8 cellular contexts compared by ENCODE assay signal in the genomic region with DNA sequence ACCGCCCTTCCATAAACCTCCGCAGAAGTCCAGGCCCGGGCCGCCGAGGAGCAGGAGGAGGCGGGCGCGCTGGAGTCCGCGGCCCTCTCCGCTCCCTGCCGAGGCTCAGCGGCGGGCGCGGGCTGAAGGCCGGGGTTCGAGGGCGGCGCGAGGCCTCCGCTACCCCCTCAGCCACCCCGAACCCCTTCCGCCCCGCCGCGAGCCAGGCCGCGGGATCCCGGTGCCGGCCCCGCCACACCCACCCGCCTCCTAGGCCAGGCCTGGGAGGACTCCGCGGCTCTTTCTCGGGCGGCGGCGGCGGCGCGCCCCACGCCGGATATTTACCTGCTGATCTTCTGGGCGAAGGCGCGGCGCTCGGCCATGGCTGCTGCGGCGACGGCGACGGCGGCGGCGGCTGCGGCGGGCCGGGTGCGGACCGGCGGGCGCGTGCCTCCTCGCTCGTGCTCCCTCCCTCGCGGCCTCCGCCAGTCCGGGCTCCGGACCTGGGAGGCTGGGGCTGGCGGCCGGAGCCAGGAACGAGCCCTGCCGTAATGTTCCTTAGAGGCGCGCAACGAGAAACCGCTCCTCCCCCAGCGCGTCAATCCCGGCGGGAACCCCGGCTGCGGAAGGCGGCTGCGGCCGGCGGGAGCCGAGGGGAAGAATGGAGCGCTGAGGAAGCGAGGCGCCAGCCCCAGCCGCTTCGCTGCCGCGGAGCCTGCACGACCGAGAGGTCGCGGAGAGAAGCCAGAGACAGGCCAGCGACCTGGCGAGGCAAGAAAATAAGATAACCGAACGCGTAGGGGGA. TPM values are rescaled to one million over a fixed set of nuclear protein-coding genes. Genes with fewer than 3 reads are reported as not detected.
A peak's percentile ranks its signal among the peaks of the same experiment; 100 is the strongest.
DNase-seq lines count a peak whose midpoint lies in the region; ATAC-seq and TF ChIP-seq lines count a peak whose summit lies in the region.

A gene with protein sequence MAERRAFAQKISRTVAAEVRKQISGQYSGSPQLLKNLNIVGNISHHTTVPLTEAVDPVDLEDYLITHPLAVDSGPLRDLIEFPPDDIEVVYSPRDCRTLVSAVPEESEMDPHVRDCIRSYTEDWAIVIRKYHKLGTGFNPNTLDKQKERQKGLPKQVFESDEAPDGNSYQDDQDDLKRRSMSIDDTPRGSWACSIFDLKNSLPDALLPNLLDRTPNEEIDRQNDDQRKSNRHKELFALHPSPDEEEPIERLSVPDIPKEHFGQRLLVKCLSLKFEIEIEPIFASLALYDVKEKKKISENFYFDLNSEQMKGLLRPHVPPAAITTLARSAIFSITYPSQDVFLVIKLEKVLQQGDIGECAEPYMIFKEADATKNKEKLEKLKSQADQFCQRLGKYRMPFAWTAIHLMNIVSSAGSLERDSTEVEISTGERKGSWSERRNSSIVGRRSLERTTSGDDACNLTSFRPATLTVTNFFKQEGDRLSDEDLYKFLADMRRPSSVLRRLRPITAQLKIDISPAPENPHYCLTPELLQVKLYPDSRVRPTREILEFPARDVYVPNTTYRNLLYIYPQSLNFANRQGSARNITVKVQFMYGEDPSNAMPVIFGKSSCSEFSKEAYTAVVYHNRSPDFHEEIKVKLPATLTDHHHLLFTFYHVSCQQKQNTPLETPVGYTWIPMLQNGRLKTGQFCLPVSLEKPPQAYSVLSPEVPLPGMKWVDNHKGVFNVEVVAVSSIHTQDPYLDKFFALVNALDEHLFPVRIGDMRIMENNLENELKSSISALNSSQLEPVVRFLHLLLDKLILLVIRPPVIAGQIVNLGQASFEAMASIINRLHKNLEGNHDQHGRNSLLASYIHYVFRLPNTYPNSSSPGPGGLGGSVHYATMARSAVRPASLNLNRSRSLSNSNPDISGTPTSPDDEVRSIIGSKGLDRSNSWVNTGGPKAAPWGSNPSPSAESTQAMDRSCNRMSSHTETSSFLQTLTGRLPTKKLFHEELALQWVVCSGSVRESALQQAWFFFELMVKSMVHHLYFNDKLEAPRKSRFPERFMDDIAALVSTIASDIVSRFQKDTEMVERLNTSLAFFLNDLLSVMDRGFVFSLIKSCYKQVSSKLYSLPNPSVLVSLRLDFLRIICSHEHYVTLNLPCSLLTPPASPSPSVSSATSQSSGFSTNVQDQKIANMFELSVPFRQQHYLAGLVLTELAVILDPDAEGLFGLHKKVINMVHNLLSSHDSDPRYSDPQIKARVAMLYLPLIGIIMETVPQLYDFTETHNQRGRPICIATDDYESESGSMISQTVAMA (N-terminal part only) (minus strand): TSS at position 484 of the 784 bp plus-strand sequence. CDS start 122 bp downstream, at position 362.

- H3K4me1 ChIP-seq in Panc1 (ENCODE audit: control insufficient read depth, insufficient read depth, low read length) (peaks cover 32% of the 10 kb centered on the region), stomach smooth muscle (ENCODE audit: control insufficient read depth, insufficient read depth, low read length) (peaks cover 28% of the 10 kb centered on the region)

- peak; percentile 49 for DNase-seq in DMS153 treated with DMSO at 0.1 percent for 48 hours (lab: John Stamatoyannopoulos, UW; ENCODE audit: unreplicated experiment)
- DNase-seq in HUDEP-2 (lab: John Stamatoyannopoulos, UW; ENCODE audit: unreplicated experiment in 76 of 76), result peak in 63 of 76 experiments; percentile 15 to 72 (median 53)
- DNase-seq in Panc1 (ENCODE audit: low read depth, low spot score), result peak; percentile 33
- DNase-seq in fibroblast of mammary gland (ENCODE audit: low read depth), result peak; percentile 74
- DNase-seq in myocyte (ENCODE audit: low read depth), result peak; percentile 90

- H3K27ac ChIP-seq in Panc1 (ENCODE audit: low read length) (peak within 1 kb of the TSS; percentile 88), stomach smooth muscle (ENCODE audit: low read length) (peak within 1 kb of the TSS; percentile 24)

- H3K36me3 ChIP-seq in Panc1 (ENCODE audit: control insufficient read depth, insufficient read depth, low read length) (no peaks in the 10 kb centered on the region; the same call in 1 of the 2 replicates), stomach smooth muscle (ENCODE audit: control insufficient read depth in 2 of 2, insufficient read depth in 2 of 2, low read length in 2 of 2) (no peaks in the 10 kb centered on the region)

- in situ Hi-C loops in Panc1 (cut with HindIII; ENCODE audit: low pct_unique_long_range_greater_than_20kb, low sequenced_read_pairs), result no loop called here

- H3K4me3 ChIP-seq in Panc1 (ENCODE audit: low read depth in 2 of 2, low read length in 2 of 2), result peak within 1 kb of the TSS; percentile 81 to 83
- H3K4me3 ChIP-seq in fibroblast of mammary gland (ENCODE audit: control insufficient read depth, low read depth, low read length), result peak within 1 kb of the TSS; percentile 69
- peak within 1 kb of the TSS; percentile 84 to 89 for H3K4me3 ChIP-seq in stomach smooth muscle (ENCODE audit: low read length in 2 of 2)

- no peak for TF ChIP-seq CTCF in Panc1 (IDR thresholded peaks at IDR 0.05)
- no peak for TF ChIP-seq CTCF in fibroblast of mammary gland (conservative IDR thresholded peaks at IDR 0.05; ENCODE audit: control insufficient read depth, insufficient read depth, low read depth, low read length)

- H3K36me3 Mint-ChIP-seq in activated T-helper 17 cell treated with anti-CD3 and anti-CD28 coated beads, Interleukin-2, amount 50 U/mL, for 72 hours (ENCODE audit: low read depth), result no peaks in the 10 kb centered on the region

- peaks cover 13% of the 10 kb centered on the region for H3K4me1 Mint-ChIP-seq in activated T-helper 17 cell treated with anti-CD3 and anti-CD28 coated beads, Interleukin-2, amount 50 U/mL, for 72 hours

- H3K27me3 Mint-ChIP-seq in activated T-helper 17 cell treated with anti-CD3 and anti-CD28 coated beads, Interleukin-2, amount 50 U/mL, for 72 hours, result no peaks in the 10 kb centered on the region

- H3K27me3 ChIP-seq in Panc1 (ENCODE audit: control insufficient read depth, insufficient read depth, low read length), result no peaks in the 10 kb centered on the region
- no peaks in the 10 kb centered on the region for H3K27me3 ChIP-seq in stomach smooth muscle (ENCODE audit: control insufficient read depth in 1 of 2, insufficient read depth in 2 of 2, low read length in 2 of 2)

- H3K27ac Mint-ChIP-seq in activated T-helper 17 cell treated with anti-CD3 and anti-CD28 coated beads, Interleukin-2, amount 50 U/mL, for 72 hours, result peak within 1 kb of the TSS; percentile 83

- H3K9me3 ChIP-seq in Panc1 (ENCODE audit: control insufficient read depth, insufficient read depth, low read depth, low read length) (no peaks in the 10 kb centered on the region), stomach smooth muscle (ENCODE audit: control insufficient read depth in 2 of 2, low read length in 2 of 2) (no peaks in the 10 kb centered on the region)

- peak within 1 kb of the TSS; percentile 88 for H3K4me3 Mint-ChIP-seq in activated T-helper 17 cell treated with anti-CD3 and anti-CD28 coated beads, Interleukin-2, amount 50 U/mL, for 72 hours

- ATAC-seq in GM21447 (IDR thresholded peaks at IDR 0.05; ENCODE audit: unreplicated experiment) (peak; percentile 72), Panc1 (peak; percentile 95)
- peak; percentile 71 for ATAC-seq in activated T-helper 17 cell treated with anti-CD3 and anti-CD28 coated beads, Interleukin-2, amount 50 U/mL, for 72 hours (replicated peaks)

- no peaks in the 10 kb centered on the region for H3K9me3 Mint-ChIP-seq in activated T-helper 17 cell treated with anti-CD3 and anti-CD28 coated beads, Interleukin-2, amount 50 U/mL, for 72 hours

- H3K9ac ChIP-seq in stomach smooth muscle (ENCODE audit: low read length in 2 of 2), result peak within 1 kb of the TSS; percentile 58 to 72

- POLR2A ChIA-PET in Panc1 (lab: Charles Lee), result no interaction called here

- intact Hi-C loops in Panc1 (cut with micrococcal nuclease; ENCODE audit: unreplicated experiment), result no loop called here

- CTCF ChIA-PET in Panc1 (lab: Charles Lee), result no interaction called here

- BruUV-seq in Panc1 (replicated peaks; lab: Mats Ljungman, UMichigan), result no TSS peak

RNA-seq across cellular contexts. Expression of the gene that starts here (rescaled TPM):
- total RNA-seq in Panc1 (2021; ENCODE audit: unreplicated experiment) (57.2 TPM), myocyte (33.0 and 43.1 TPM in 2 replicates)
- 29.7 TPM for polyA plus RNA-seq in Panc1 (2012; ENCODE audit: insufficient read length)
- total RNA-seq in activated T-helper 17 cell treated with anti-CD3 and anti-CD28 coated beads, Interleukin-2, amount 50 U/mL, for 72 hours, result 10 to 100 TPM; 18.8 to 22.0 TPM
- 18.8 TPM for polyA plus RNA-seq in myocyte (2012)

Comparison
In these comparisons a context has a peak if more than half of its experiments do, and no peak if none do; other contexts are left out.
1. Peak in every context shown above with its lines: DNase-seq, ATAC-seq, H3K4me3 ChIP-seq and H3K27ac ChIP-seq.
2. DNase-seq: peak in every context shown above with its lines; median percentile 90 in myocyte; 74 in fibroblast of mammary gland; 53 in HUDEP-2; 49 in DMS153 treated with DMSO at 0.1 percent for 48 hours; 33 in Panc1.